In the genomic region with DNA sequence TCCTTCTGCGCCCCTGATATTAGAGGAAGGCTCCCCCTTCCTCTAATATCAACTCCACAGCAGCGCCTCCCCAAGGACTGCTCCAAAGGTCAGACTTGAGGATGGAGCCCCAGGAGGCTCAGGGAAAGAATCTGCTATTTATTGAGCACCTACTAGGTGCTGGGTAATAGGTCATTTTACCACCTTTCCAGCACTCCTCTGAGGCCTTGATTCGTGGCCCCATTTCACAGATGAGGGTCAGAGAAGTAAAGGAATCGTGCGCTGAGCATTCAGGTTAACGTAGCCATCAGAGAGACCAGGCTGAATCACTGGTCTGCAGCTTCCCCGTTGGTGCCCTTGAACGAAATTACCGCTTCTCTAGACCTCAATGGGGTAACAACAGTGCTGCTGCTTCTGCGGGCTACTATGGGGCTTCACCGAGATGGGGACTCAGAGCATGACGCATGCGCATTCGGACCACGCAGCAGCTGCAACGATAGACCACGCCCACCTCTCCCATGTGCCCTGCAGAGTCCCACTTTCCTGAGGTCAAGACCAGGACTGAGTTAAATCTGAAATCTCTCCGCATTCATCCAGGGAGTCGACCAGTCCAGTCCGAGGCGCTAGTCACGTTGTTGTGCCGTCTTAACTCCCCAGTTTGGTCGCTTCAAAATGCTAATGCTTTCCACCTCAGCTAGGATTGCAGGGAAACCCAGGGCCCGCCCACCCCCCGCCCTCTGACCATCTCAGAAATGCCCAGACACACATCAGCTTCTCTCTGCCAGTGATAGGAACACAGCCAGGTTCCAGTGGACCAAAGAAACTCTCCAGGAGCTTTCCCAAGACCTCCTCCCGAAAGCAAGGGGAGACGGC, we compare ENCODE assay signal across 9 cellular contexts. TPM values are rescaled to one million over a fixed set of nuclear protein-coding genes. Genes with fewer than 3 reads are reported as not detected.
DNase-seq lines count a peak whose midpoint lies in the region; ATAC-seq and TF ChIP-seq lines count a peak whose summit lies in the region.
"Had no signal": no experiment of that assay in that cellular context is flagged by ENCODE, and none has a peak within 500 bp of the region (broad histone marks: within the 10 kb centered on the region; RNA-seq: fewer than 3 reads in every experiment).

No MANE protein-coding gene starts in this region.

- H3K23ac ChIP-seq in neuronal stem cell (ENCODE audit: low read depth, low read length, poor library complexity) = no peak overlapping the region

- peak; percentile 39 to 79 (median 73) for DNase-seq in Peyer's patch
- peak; percentile 73 for DNase-seq in fibroblast of villous mesenchyme (ENCODE audit: low read depth)
- DNase-seq in neuronal stem cell (ENCODE audit: low spot score) = peak; percentile 78
- DNase-seq in HFFc6 = no peak
- DNase-seq in amniotic stem cell (lab: John Stamatoyannopoulos, UW) = no peak

- H3K36me3 Mint-ChIP-seq in HFFc6 (ENCODE audit: low read depth) = no peaks in the 10 kb centered on the region

- peak overlapping the region; percentile 50 for H3K4me2 ChIP-seq in neuronal stem cell (ENCODE audit: insufficient read depth, low read length, poor library complexity, severe bottlenecking)

- peak overlapping the region; percentile 6 for H2BK5ac ChIP-seq in neuronal stem cell (ENCODE audit: low read length)

- ATAC-seq in HG02840 (IDR thresholded peaks at IDR 0.05; ENCODE audit: low FRiP score, unreplicated experiment) (no peak), GM18517 (IDR thresholded peaks at IDR 0.05; ENCODE audit: unreplicated experiment) (no peak)

- peaks cover 15% of the 10 kb centered on the region for H3K4me1 ChIP-seq in ES-I3 (ENCODE audit: insufficient read depth, low read length)
- H3K4me1 ChIP-seq in Peyer's patch = peaks cover 0 to 42% (median 4%) of the 10 kb centered on the region in 4 donors
- peaks cover 10 to 24% of the 10 kb centered on the region in 2 donors for H3K4me1 ChIP-seq in neuronal stem cell (ENCODE audit: control insufficient read depth in 2 of 2, insufficient read depth in 1 of 2, low read depth in 1 of 2, low read length in 2 of 2)

- H3K4me1 Mint-ChIP-seq in HFFc6 (ENCODE audit: low read depth) = peaks cover 25% of the 10 kb centered on the region

- H2AK5ac ChIP-seq in neuronal stem cell (ENCODE audit: low read depth, low read length) = peak overlapping the region; percentile 42

- no peak overlapping the region for H4K91ac ChIP-seq in neuronal stem cell (ENCODE audit: low read depth, low read length, poor library complexity)

- H3K18ac ChIP-seq in neuronal stem cell (ENCODE audit: low read length) = peak overlapping the region; percentile 49

- no peak overlapping the region for H3K27ac Mint-ChIP-seq in HFFc6

- no peak overlapping the region for H3K4ac ChIP-seq in neuronal stem cell (ENCODE audit: low read length)

- peaks cover 0 to 7% of the 10 kb centered on the region in 2 donors for H3K27me3 ChIP-seq in Peyer's patch
- peaks cover 0 to 8% (median 8%) of the 10 kb centered on the region in 3 experiments for H3K27me3 ChIP-seq in neuronal stem cell (ENCODE audit: control insufficient read depth in 3 of 3, insufficient read depth in 3 of 3, low read depth in 1 of 3, low read length in 3 of 3)

- H4K8ac ChIP-seq in neuronal stem cell (ENCODE audit: low read depth, low read length) = peak overlapping the region; percentile 68

- peak overlapping the region; percentile 31; the same call in 1 of the 2 replicates for H3K9ac ChIP-seq in ES-I3 (ENCODE audit: low read depth, low read length)
- H3K9ac ChIP-seq in neuronal stem cell (ENCODE audit: low read depth, low read length, poor library complexity) = no peak overlapping the region

- H2BK15ac ChIP-seq in neuronal stem cell (ENCODE audit: low read length) = no peak overlapping the region

- no peak overlapping the region for H3K4me3 Mint-ChIP-seq in HFFc6

- whole genome bisulfite sequencing in neuronal stem cell (ENCODE audit: extremely low coverage in 2 of 2, insufficient read length in 2 of 2, insufficient replicate concordance in 1 of 2), 2 donors = no CpG with 5 or more reads among the region's 28 CpGs

- TF ChIP-seq CTCF in Peyer's patch (IDR thresholded peaks at IDR 0.05) (no peak), fibroblast of villous mesenchyme (IDR thresholded peaks at IDR 0.05; ENCODE audit: insufficient read depth, low read depth, low read length) (no peak), HFFc6 (IDR thresholded peaks at IDR 0.05) (no peak)

- no peak for TF ChIP-seq POLR2A in Peyer's patch (IDR thresholded peaks at IDR 0.05)

- no peak overlapping the region for H3K27ac ChIP-seq in Peyer's patch
- peak overlapping the region; percentile 10 for H3K27ac ChIP-seq in neuronal stem cell (replicated peaks; ENCODE audit: low read length)
- H3K27ac ChIP-seq: HL-60 had no signal

- H3K9me3 ChIP-seq in ES-I3 (ENCODE audit: control insufficient read depth, insufficient read depth, low read length) (no peaks in the 10 kb centered on the region), Peyer's patch (no peaks in the 10 kb centered on the region), neuronal stem cell (replicated peaks in 1 of 2; ENCODE audit: control insufficient read depth in 2 of 2, insufficient read depth in 1 of 2, low read depth in 1 of 2, low read length in 2 of 2) (no peaks in the 10 kb centered on the region)

- H2AFZ ChIP-seq in neuronal stem cell (ENCODE audit: low read length) = peak overlapping the region; percentile 73

- peaks cover 11% of the 10 kb centered on the region for H3K27me3 Mint-ChIP-seq in HFFc6 (ENCODE audit: insufficient read depth)

- H2BK12ac ChIP-seq in neuronal stem cell (ENCODE audit: low read length) = no peak overlapping the region

- H3K14ac ChIP-seq in neuronal stem cell (ENCODE audit: low read length) = no peak overlapping the region

- H3K9me3 Mint-ChIP-seq in HFFc6 = no peaks in the 10 kb centered on the region

- H3K79me1 ChIP-seq in neuronal stem cell (ENCODE audit: low read depth, low read length) = no peaks in the 10 kb centered on the region

- H3K36me3 ChIP-seq in ES-I3 (ENCODE audit: insufficient read depth, low read length) (no peaks in the 10 kb centered on the region), Peyer's patch (no peaks in the 10 kb centered on the region), neuronal stem cell (replicated peaks in 1 of 2; ENCODE audit: control insufficient read depth in 2 of 2, insufficient read depth in 2 of 2, low read length in 2 of 2) (no peaks in the 10 kb centered on the region)

- H2BK120ac ChIP-seq in neuronal stem cell (ENCODE audit: low read depth, low read length) = no peak overlapping the region

- H3K4me3 ChIP-seq in Peyer's patch (no peak overlapping the region), fibroblast of villous mesenchyme (ENCODE audit: low read depth, low read length) (peak overlapping the region; percentile 19), neuronal stem cell (ENCODE audit: low read length in 2 of 2) (peak overlapping the region; percentile 17 to 66)

RNA-seq across cellular contexts. Expression of a gene that starts 12.9 kb away (rescaled TPM):
- total RNA-seq in Peyer's patch = 10 to 100 TPM; 18.2 to 89.7 (median 75.1) TPM
- 8.4 and 9.5 TPM in 2 replicates for total RNA-seq in fibroblast of villous mesenchyme
- 61.9 TPM for polyA plus RNA-seq in neuronal stem cell (2013, experiment 1 of 2)
- polyA plus RNA-seq in neuronal stem cell (2013, experiment 2 of 2) = 63.1 TPM
- 10 to 100 TPM; 40.3 to 57.8 (median 42.6) TPM for total RNA-seq in HFFc6 (2021; fragmentation: NEBNext Ultra II Directional; extraction: Animal tissue kit (Norgen Biotek cat#: 25700))

RNA-seq across cellular contexts. Expression of a gene that starts 34.9 kb away (rescaled TPM):
- total RNA-seq in Peyer's patch (10 to 100 TPM in 3 of 4 donors, 1 to 10 TPM in 1; 5.8 to 42.9 (median 28.7) TPM), fibroblast of villous mesenchyme (26.4 and 28.1 TPM in 2 replicates)
- polyA plus RNA-seq in neuronal stem cell (2013, experiment 1 of 2) = 10.7 TPM
- 10.3 TPM for polyA plus RNA-seq in neuronal stem cell (2013, experiment 2 of 2)
- 10 to 100 TPM; 26.9 to 36.4 (median 27.8) TPM for total RNA-seq in HFFc6 (2021; fragmentation: NEBNext Ultra II Directional; extraction: Animal tissue kit (Norgen Biotek cat#: 25700))

Comparison
In these comparisons a context has a peak if more than half of its experiments do, and no peak if none do; other contexts are left out.
1. DNase-seq: peak in Peyer's patch (3 of 3), fibroblast of villous mesenchyme (single experiment) and neuronal stem cell (single experiment); none in HFFc6 (single experiment) and amniotic stem cell (single experiment).
2. H3K4me3 ChIP-seq: peak in fibroblast of villous mesenchyme (single experiment) and neuronal stem cell (2 of 2); none in Peyer's patch (0 of 4).